22 cellular contexts compared by ENCODE assay signal in the genomic region with DNA sequence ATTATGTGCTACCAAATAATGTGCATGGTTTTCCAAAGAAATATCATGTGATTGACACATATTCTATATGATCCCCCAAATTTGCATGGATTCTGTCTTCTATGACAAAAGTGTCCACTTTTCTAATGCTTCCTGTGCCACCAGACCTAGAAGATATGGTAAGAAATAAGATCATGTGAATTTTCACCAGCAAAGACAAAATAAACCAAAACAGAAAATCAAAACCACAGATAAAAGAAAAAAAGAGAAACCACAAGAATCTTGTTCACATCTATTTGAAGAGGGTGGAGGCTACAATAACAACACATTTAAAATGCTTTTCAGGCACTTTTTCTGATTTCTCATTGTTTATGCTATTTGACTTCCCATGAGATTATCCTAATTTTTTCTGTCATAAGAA.
DNase-seq lines count a peak whose midpoint lies in the region; ATAC-seq and TF ChIP-seq lines count a peak whose summit lies in the region.
"Had no signal": no experiment of that assay in that cellular context is flagged by ENCODE, and none has a peak within 500 bp of the region (broad histone marks: within the 10 kb centered on the region; RNA-seq: fewer than 3 reads in every experiment).

No MANE protein-coding gene starts in this region.

- no peaks in the 10 kb centered on the region for H3K36me3 ChIP-seq in DND-41 (ENCODE audit: insufficient read depth, low read length)
- H3K36me3 ChIP-seq in KMS-11 (ENCODE audit: insufficient read depth): no peaks in the 10 kb centered on the region

- H3K27ac Mint-ChIP-seq in effector memory CD8-positive, alpha-beta T cell: no peak overlapping the region
- H3K27ac Mint-ChIP-seq: CD4-positive, CD25-positive, alpha-beta regulatory T cell; IgD-negative memory B cell; T-helper 1 cell treated with Interleukin-12 subunit alpha and Interleukin-12 subunit beta and Interleukin-4 antibody, amounts not matched to agents 30 μg/mL and 1 μg/mL, for 36 hours had no signal

- no peaks in the 10 kb centered on the region for H3K9me3 ChIP-seq in DND-41 (ENCODE audit: insufficient read depth, low read length, severe bottlenecking)

- H3K4me3 ChIP-seq in DND-41 (ENCODE audit: low read depth in 1 of 2, low read length in 2 of 2) (no peak overlapping the region), KMS-11 (IDR thresholded peaks at IDR 0.05; ENCODE audit: insufficient read depth, low read depth, low read length) (no peak overlapping the region)
- H3K4me3 ChIP-seq: SK-N-MC had no signal

- no peaks in the 10 kb centered on the region for H3K36me3 Mint-ChIP-seq in effector memory CD8-positive, alpha-beta T cell (ENCODE audit: insufficient read depth)
- H3K36me3 Mint-ChIP-seq: CD4-positive, CD25-positive, alpha-beta regulatory T cell had no signal

- DNase-seq in DND-41 (no peak), H4 (ENCODE audit: low spot score) (no peak)
- no peak for DNase-seq in effector memory CD8-positive, alpha-beta T cell
- DNase-seq: CD4-positive, CD25-positive, alpha-beta regulatory T cell; EL; GDM1; NCI-H1092; NCI-H1417 treated with DMSO at 0.1 percent for 48 hours; NCI-H1694 treated with DMSO at 0.1 percent for 48 hours; NCI-H2081; NCI-H2227 treated with DMSO at 0.1 percent for 48 hours; NCI-H526 treated with DMSO at 0.1 percent for 48 hours; SIG-M5; SW 1271 had no signal

- H3K79me2 ChIP-seq in DND-41 (ENCODE audit: insufficient read depth, low read length) (no peaks in the 10 kb centered on the region), KMS-11 (ENCODE audit: insufficient read depth, low read depth) (no peaks in the 10 kb centered on the region)

- peak; percentile 63 for ATAC-seq in DND-41 (ENCODE audit: insufficient read depth, low read depth)
- ATAC-seq in GM19035 (IDR thresholded peaks at IDR 0.05; ENCODE audit: unreplicated experiment): peak; percentile 51
- ATAC-seq in effector memory CD8-positive, alpha-beta T cell (replicated peaks): peak; percentile 14
- no peak for ATAC-seq in HG03280 (IDR thresholded peaks at IDR 0.05; ENCODE audit: unreplicated experiment)
- ATAC-seq in SK-N-SH treated with all-trans-retinoic acid at 6 μM for 48 hours: no peak
- ATAC-seq: Panc1 had no signal

- peaks cover 18% of the 10 kb centered on the region for H3K4me1 ChIP-seq in DND-41 (ENCODE audit: insufficient read depth, low read length)
- H3K4me1 ChIP-seq in KMS-11 (ENCODE audit: low read depth, poor library complexity, severe bottlenecking): peaks cover 56% of the 10 kb centered on the region

- TF ChIP-seq CTCF in DND-41 (IDR thresholded peaks at IDR 0.05; ENCODE audit: borderline replicate concordance, extremely low read depth, low read length, poor library complexity, severe bottlenecking): no peak
- no peak for TF ChIP-seq CTCF in KMS-11 (conservative IDR thresholded peaks at IDR 0.05; ENCODE audit: low read depth, low read length)

- no peak overlapping the region for H3K4me2 ChIP-seq in DND-41 (ENCODE audit: insufficient read depth, low read length)
- peak overlapping the region; percentile 43 for H3K4me2 ChIP-seq in KMS-11

- H3K27me3 Mint-ChIP-seq in effector memory CD8-positive, alpha-beta T cell: peaks cover 0 to 6% of the 10 kb centered on the region in 2 donors

- H4K20me1 ChIP-seq in DND-41 (ENCODE audit: insufficient read depth, low read length) (no peaks in the 10 kb centered on the region), KMS-11 (ENCODE audit: insufficient read depth) (no peaks in the 10 kb centered on the region)

- no peaks in the 10 kb centered on the region for H3K4me1 Mint-ChIP-seq in effector memory CD8-positive, alpha-beta T cell (ENCODE audit: low read depth in 2 of 2)

- H3K27me3 ChIP-seq in DND-41 (ENCODE audit: insufficient read depth, low read length, poor library complexity): peaks cover 6% of the 10 kb centered on the region
- H3K27me3 ChIP-seq in KMS-11 (ENCODE audit: insufficient read depth, low read depth): no peaks in the 10 kb centered on the region

- H2AFZ ChIP-seq in DND-41 (ENCODE audit: low read depth, low read length): no peak overlapping the region
- H2AFZ ChIP-seq in KMS-11 (ENCODE audit: low read depth): no peak overlapping the region

- no peak overlapping the region for H3K27ac ChIP-seq in DND-41 (ENCODE audit: low read length)
- H3K27ac ChIP-seq in KMS-11: peak overlapping the region; percentile 5; the same call in 1 of the 2 replicates
- H3K27ac ChIP-seq: SK-N-MC had no signal

- no peak overlapping the region for H3K9ac ChIP-seq in DND-41 (ENCODE audit: low read depth, low read length)
- no peak overlapping the region for H3K9ac ChIP-seq in KMS-11

- no peaks in the 10 kb centered on the region for H3K9me3 Mint-ChIP-seq in effector memory CD8-positive, alpha-beta T cell
- H3K9me3 Mint-ChIP-seq: IgD-negative memory B cell; T-helper 1 cell treated with Interleukin-12 subunit alpha and Interleukin-12 subunit beta and Interleukin-4 antibody, amounts not matched to agents 30 μg/mL and 1 μg/mL, for 36 hours had no signal

- H3K4me3 Mint-ChIP-seq in effector memory CD8-positive, alpha-beta T cell: no peak overlapping the region
- H3K4me3 Mint-ChIP-seq: CD4-positive, CD25-positive, alpha-beta regulatory T cell; IgD-negative memory B cell; T-helper 1 cell treated with Interleukin-12 subunit alpha and Interleukin-12 subunit beta and Interleukin-4 antibody, amounts not matched to agents 30 μg/mL and 1 μg/mL, for 36 hours had no signal

TF ChIP-seq in SK-N-SH treated with all-trans-retinoic acid at 6 μM for 48 hours, 23 proteins besides CTCF, POLR2A, EP300 and RAD21:
- TF ChIP-seq PPARA (CRISPR knock-in tag; IDR thresholded peaks at IDR 0.05; ENCODE audit: borderline replicate concordance) (no peak), ARNTL (CRISPR knock-in tag; IDR thresholded peaks at IDR 0.05; ENCODE audit: borderline replicate concordance, low read depth) (no peak)
- TF ChIP-seq, protein P1, sequence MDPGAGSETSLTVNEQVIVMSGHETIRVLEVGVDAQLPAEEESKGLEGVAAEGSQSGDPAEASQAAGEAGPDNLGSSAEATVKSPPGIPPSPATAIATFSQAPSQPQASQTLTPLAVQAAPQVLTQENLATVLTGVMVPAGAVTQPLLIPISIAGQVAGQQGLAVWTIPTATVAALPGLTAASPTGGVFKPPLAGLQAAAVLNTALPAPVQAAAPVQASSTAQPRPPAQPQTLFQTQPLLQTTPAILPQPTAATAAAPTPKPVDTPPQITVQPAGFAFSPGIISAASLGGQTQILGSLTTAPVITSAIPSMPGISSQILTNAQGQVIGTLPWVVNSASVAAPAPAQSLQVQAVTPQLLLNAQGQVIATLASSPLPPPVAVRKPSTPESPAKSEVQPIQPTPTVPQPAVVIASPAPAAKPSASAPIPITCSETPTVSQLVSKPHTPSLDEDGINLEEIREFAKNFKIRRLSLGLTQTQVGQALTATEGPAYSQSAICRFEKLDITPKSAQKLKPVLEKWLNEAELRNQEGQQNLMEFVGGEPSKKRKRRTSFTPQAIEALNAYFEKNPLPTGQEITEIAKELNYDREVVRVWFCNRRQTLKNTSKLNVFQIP (CRISPR knock-in tag; IDR thresholded peaks at IDR 0.05; ENCODE audit: borderline replicate concordance, low read depth): no peak

Comparison
In these comparisons a context has a peak if more than half of its experiments do, and no peak if none do; other contexts are left out.
1. ATAC-seq: peak in DND-41 (single experiment), GM19035 (single experiment) and effector memory CD8-positive, alpha-beta T cell (single experiment); none in HG03280 (single experiment) and SK-N-SH treated with all-trans-retinoic acid at 6 μM for 48 hours (single experiment).